Comparison of ENCODE assay signal across 15 cellular contexts in genomic region chr3:52570076-52570475, GRCh38. TPM values are rescaled to one million over a fixed set of nuclear protein-coding genes. Genes with fewer than 3 reads are reported as not detected.
DNase-seq lines count a peak whose midpoint lies in the region; ATAC-seq and TF ChIP-seq lines count a peak whose summit lies in the region.
"Had no signal": no experiment of that assay in that cellular context is flagged by ENCODE, and none has a peak within 500 bp of the region (broad histone marks: within the 10 kb centered on the region; RNA-seq: fewer than 3 reads in every experiment).

No MANE protein-coding gene starts in this region.

- H3K4me1 ChIP-seq in breast epithelium (no peaks in the 10 kb centered on the region), adipocyte (ENCODE audit: control insufficient read depth, insufficient read depth, low read length) (peaks cover 22% of the 10 kb centered on the region)

- H3K4me3 ChIP-seq in breast epithelium (no peak overlapping the region), adipocyte (ENCODE audit: low read length) (no peak overlapping the region)
- H3K4me3 ChIP-seq: adrenal gland had no signal

- no peak overlapping the region for H3K4me3 Mint-ChIP-seq in MCF 10A (ENCODE audit: unreplicated experiment)
- H3K4me3 Mint-ChIP-seq in stimulated activated naive B cell treated with anti-CD40 and anti-IgM and Interleukin-4, amounts not matched to agents 10 μg/mL and 1 μg/mL and 100 μg/mL, for 72 hours = no peak overlapping the region
- H3K4me3 Mint-ChIP-seq: activated B cell treated with CpG ODN at 0.5 μM for 24 hours; naive thymus-derived CD8-positive, alpha-beta T cell; stimulated activated naive CD8-positive, alpha-beta T cell treated with anti-CD3 and anti-CD28 coated beads, Interleukin-15, Interleukin-2, amounts not matched to agents 100 ng/mL and 50 ng/mL, for 24 hours; T-helper 1 cell treated with Interleukin-12 subunit alpha and Interleukin-12 subunit beta and Interleukin-4 antibody, amounts not matched to agents 30 μg/mL and 1 μg/mL, for 36 hours had no signal

- TF ChIP-seq CTCF in MCF 10A (IDR thresholded peaks at IDR 0.05; ENCODE audit: unreplicated experiment) = no peak
- TF ChIP-seq CTCF in breast epithelium (IDR thresholded peaks at IDR 0.05) = no peak

- CTCF ChIA-PET in MCF 10A (lab: Yijun Ruan, JAX) = interaction anchor here (0.6 kb wide), 1 partner anchor 415 kb away, joined by 3 read pairs; no protein-coding TSS in a partner anchor

- POLR2A ChIA-PET in MCF 10A (lab: Yijun Ruan, JAX) = interaction anchor here (0.7 to 0.9 kb wide), 2 partner anchors 34 to 110 kb away, joined by 3 read pairs; partner anchors contain the start of gene UQCC5

- no peak overlapping the region for H3K27ac ChIP-seq in breast epithelium
- H3K27ac ChIP-seq: adrenal gland had no signal

- ATAC-seq in stimulated activated naive B cell treated with anti-CD40 and anti-IgM and Interleukin-4, amounts not matched to agents 10 μg/mL and 1 μg/mL and 100 μg/mL, for 72 hours (replicated peaks) = no peak
- ATAC-seq in HG02970 (IDR thresholded peaks at IDR 0.05; ENCODE audit: low FRiP score, unreplicated experiment) = no peak
- ATAC-seq: naive thymus-derived CD8-positive, alpha-beta T cell had no signal

- H3K4me1 Mint-ChIP-seq in MCF 10A (ENCODE audit: insufficient read depth, unreplicated experiment) = peaks cover 6% of the 10 kb centered on the region
- no peaks in the 10 kb centered on the region for H3K4me1 Mint-ChIP-seq in stimulated activated naive B cell treated with anti-CD40 and anti-IgM and Interleukin-4, amounts not matched to agents 10 μg/mL and 1 μg/mL and 100 μg/mL, for 72 hours
- H3K4me1 Mint-ChIP-seq: activated B cell treated with CpG ODN at 0.5 μM for 24 hours; naive thymus-derived CD8-positive, alpha-beta T cell had no signal

- H3K27me3 Mint-ChIP-seq in MCF 10A (ENCODE audit: insufficient read depth, unreplicated experiment) = no peaks in the 10 kb centered on the region
- no peaks in the 10 kb centered on the region for H3K27me3 Mint-ChIP-seq in stimulated activated naive B cell treated with anti-CD40 and anti-IgM and Interleukin-4, amounts not matched to agents 10 μg/mL and 1 μg/mL and 100 μg/mL, for 72 hours
- H3K27me3 Mint-ChIP-seq: activated B cell treated with CpG ODN at 0.5 μM for 24 hours; naive thymus-derived CD8-positive, alpha-beta T cell; stimulated activated naive CD8-positive, alpha-beta T cell treated with anti-CD3 and anti-CD28 coated beads, Interleukin-15, Interleukin-2, amounts not matched to agents 100 ng/mL and 50 ng/mL, for 24 hours had no signal

- BruUV-seq in MCF 10A (replicated peaks; lab: Mats Ljungman, UMichigan) = no TSS peak

- no peak for TF ChIP-seq POLR2A in breast epithelium (IDR thresholded peaks at IDR 0.05)

- no peaks in the 10 kb centered on the region for H3K9me3 Mint-ChIP-seq in MCF 10A (ENCODE audit: unreplicated experiment)
- H3K9me3 Mint-ChIP-seq in stimulated activated naive B cell treated with anti-CD40 and anti-IgM and Interleukin-4, amounts not matched to agents 10 μg/mL and 1 μg/mL and 100 μg/mL, for 72 hours = no peaks in the 10 kb centered on the region
- H3K9me3 Mint-ChIP-seq: activated B cell treated with CpG ODN at 0.5 μM for 24 hours; naive thymus-derived CD8-positive, alpha-beta T cell; stimulated activated naive CD8-positive, alpha-beta T cell treated with anti-CD3 and anti-CD28 coated beads, Interleukin-15, Interleukin-2, amounts not matched to agents 100 ng/mL and 50 ng/mL, for 24 hours; T-helper 1 cell treated with Interleukin-12 subunit alpha and Interleukin-12 subunit beta and Interleukin-4 antibody, amounts not matched to agents 30 μg/mL and 1 μg/mL, for 36 hours had no signal

- H3K9ac ChIP-seq in adipocyte (ENCODE audit: low read length) = no peak overlapping the region

- no peaks in the 10 kb centered on the region for H3K36me3 ChIP-seq in breast epithelium
- peaks cover 40% of the 10 kb centered on the region for H3K36me3 ChIP-seq in adipocyte (ENCODE audit: control insufficient read depth, insufficient read depth, low read length, severe bottlenecking)

- no peaks in the 10 kb centered on the region for H3K9me3 ChIP-seq in breast epithelium
- H3K9me3 ChIP-seq in adipocyte (ENCODE audit: control insufficient read depth, low read length) = no peaks in the 10 kb centered on the region
- H3K9me3 ChIP-seq: adrenal gland had no signal

- peaks cover 72% of the 10 kb centered on the region for H3K36me3 Mint-ChIP-seq in MCF 10A (ENCODE audit: insufficient read depth, unreplicated experiment)
- peaks cover 21 to 43% of the 10 kb centered on the region in 2 donors for H3K36me3 Mint-ChIP-seq in stimulated activated naive B cell treated with anti-CD40 and anti-IgM and Interleukin-4, amounts not matched to agents 10 μg/mL and 1 μg/mL and 100 μg/mL, for 72 hours

- peak overlapping the region; percentile 53 for H3K27ac Mint-ChIP-seq in MCF 10A (ENCODE audit: low read depth, unreplicated experiment)
- H3K27ac Mint-ChIP-seq in stimulated activated naive B cell treated with anti-CD40 and anti-IgM and Interleukin-4, amounts not matched to agents 10 μg/mL and 1 μg/mL and 100 μg/mL, for 72 hours = peak overlapping the region; percentile 27
- H3K27ac Mint-ChIP-seq: activated B cell treated with CpG ODN at 0.5 μM for 24 hours; stimulated activated naive CD8-positive, alpha-beta T cell treated with anti-CD3 and anti-CD28 coated beads, Interleukin-15, Interleukin-2, amounts not matched to agents 100 ng/mL and 50 ng/mL, for 24 hours; T-helper 1 cell treated with Interleukin-12 subunit alpha and Interleukin-12 subunit beta and Interleukin-4 antibody, amounts not matched to agents 30 μg/mL and 1 μg/mL, for 36 hours had no signal

- H3K27me3 ChIP-seq in breast epithelium (no peaks in the 10 kb centered on the region), adipocyte (replicated peaks; ENCODE audit: control insufficient read depth, insufficient read depth, low read length) (no peaks in the 10 kb centered on the region)
- H3K27me3 ChIP-seq: adrenal gland had no signal

- intact Hi-C loops in MCF 10A (cut with micrococcal nuclease) (no loop called here), breast epithelium (cut with DNase I; ENCODE audit: low total_unique reads) (no loop called here)

- DNase-seq in MCF 10A (ENCODE audit: unreplicated experiment) (no peak), breast epithelium (ENCODE audit: low spot score in 2 of 2) (no peak), adipocyte (ENCODE audit: low read depth) (peak; percentile 46), hepatic stellate cell (ENCODE audit: low spot score) (peak; percentile 9), SW 1271 (lab: John Stamatoyannopoulos, UW) (no peak)
- DNase-seq in stimulated activated naive B cell treated with anti-CD40 and anti-IgM and Interleukin-4, amounts not matched to agents 10 μg/mL and 1 μg/mL and 100 μg/mL, for 72 hours = no peak
- DNase-seq in stimulated activated CD4-positive, alpha-beta T cell treated with anti-CD3 and anti-CD28 coated beads, Interleukin-15, amount 100 ng/mL, for 24 hours = no peak
- DNase-seq: activated B cell treated with CpG ODN at 0.5 μM for 24 hours; adrenal gland; naive thymus-derived CD8-positive, alpha-beta T cell; NCI-H187; NCI-H446 had no signal

RNA-seq across cellular contexts. Expression of gene UQCC5, which starts 33.7 kb away (rescaled TPM):
- total RNA-seq in MCF 10A (2022) (22.6 and 25.9 TPM in 2 replicates), breast epithelium (10 to 100 TPM in 1 of 3 donors, 1 to 10 TPM in 2; 1.3 to 14.1 (median 1.8) TPM)

RNA-seq across cellular contexts. Expression of gene NT5DC2, which starts 36.4 kb away (rescaled TPM):
- 28.9 and 36.9 TPM in 2 replicates for total RNA-seq in MCF 10A (2022)
- 10 to 100 TPM; 26.5 to 35.7 (median 28.6) TPM for total RNA-seq in breast epithelium

Comparison
In these comparisons a context has a peak if more than half of its experiments do, and no peak if none do; other contexts are left out.
1. DNase-seq: peak in adipocyte (single experiment) and hepatic stellate cell (single experiment); none in MCF 10A (single experiment), breast epithelium (0 of 2), stimulated activated naive B cell treated with anti-CD40 and anti-IgM and Interleukin-4, amounts not matched to agents 10 μg/mL and 1 μg/mL and 100 μg/mL, for 72 hours (single experiment), SW 1271 (0 of 2) and stimulated activated CD4-positive, alpha-beta T cell treated with anti-CD3 and anti-CD28 coated beads, Interleukin-15, amount 100 ng/mL, for 24 hours (single experiment).